ENCODE assay signal across 8 cellular contexts in genomic region chr10:8061274-8062211, GRCh38. TPM values are rescaled to one million over a fixed set of nuclear protein-coding genes. Genes with fewer than 3 reads are reported as not detected.
A peak's percentile ranks its signal among the peaks of the same experiment; 100 is the strongest.
DNase-seq lines count a peak whose midpoint lies in the region; ATAC-seq and TF ChIP-seq lines count a peak whose summit lies in the region.

No MANE protein-coding gene starts in this region.

- peak overlapping the region; percentile 89 for H3K4me3 Mint-ChIP-seq in activated T-cell treated with anti-CD3 and anti-CD28 coated beads, Interleukin-2, amount 50 U/mL, for 24 hours

- no peak for ATAC-seq in Right ventricle myocardium inferior
- no peak for ATAC-seq in left ventricle myocardium superior
- peak; percentile 10 to 32 for ATAC-seq in lower lobe of right lung
- no peak for ATAC-seq in body of pancreas

- TF ChIP-seq CTCF in lower lobe of right lung (IDR thresholded peaks at IDR 0.05) (no peak), OCI-LY7 (conservative IDR thresholded peaks at IDR 0.05; ENCODE audit: low read length) (no peak), body of pancreas (IDR thresholded peaks at IDR 0.05) (no peak)

- POLR2A ChIA-PET in OCI-LY7 (lab: Charles Lee) = interaction anchor here (0.5 to 0.6 kb wide), 2 partner anchors 17 to 352 kb away, joined by 3 to 4 read pairs; no protein-coding TSS in a partner anchor

- H3K9me3 Mint-ChIP-seq in activated T-cell treated with anti-CD3 and anti-CD28 coated beads, Interleukin-2, amount 50 U/mL, for 24 hours = no peaks in the 10 kb centered on the region

- H3K27ac Mint-ChIP-seq in activated T-cell treated with anti-CD3 and anti-CD28 coated beads, Interleukin-2, amount 50 U/mL, for 24 hours = peak overlapping the region; percentile 93

- H3K27ac ChIP-seq in lower lobe of right lung = no peak overlapping the region
- H3K27ac ChIP-seq in urinary bladder (ENCODE audit: low read depth) = no peak overlapping the region
- H3K27ac ChIP-seq in OCI-LY7 (ENCODE audit: low read depth, low read length, poor library complexity, severe bottlenecking) = no peak overlapping the region
- H3K27ac ChIP-seq in body of pancreas = no peak overlapping the region

- peaks cover 100% of the 10 kb centered on the region for H3K36me3 Mint-ChIP-seq in activated T-cell treated with anti-CD3 and anti-CD28 coated beads, Interleukin-2, amount 50 U/mL, for 24 hours (ENCODE audit: low read depth)

- intact Hi-C loops in Right ventricle myocardium inferior (cut with DNase I) = no loop called here
- intact Hi-C loops in left ventricle myocardium superior (cut with micrococcal nuclease) = no loop called here
- intact Hi-C loops in lower lobe of right lung (cut with DNase I) = no loop called here
- intact Hi-C loops in OCI-LY7 (cut with micrococcal nuclease; ENCODE audit: unreplicated experiment) = no loop called here
- intact Hi-C loops in body of pancreas (cut with DNase I) = no loop called here

- H3K4me2 ChIP-seq in OCI-LY7 (ENCODE audit: low read length) = no peak overlapping the region

- no peak for TF ChIP-seq POLR2A in body of pancreas (IDR thresholded peaks at IDR 0.05)

- peaks cover 60% of the 10 kb centered on the region for H3K27me3 ChIP-seq in lower lobe of right lung (ENCODE audit: low read depth)
- peaks cover 0 to 18% of the 10 kb centered on the region in 2 donors for H3K27me3 ChIP-seq in body of pancreas

- CTCF ChIA-PET in OCI-LY7 (lab: Charles Lee; ENCODE audit: unreplicated experiment) = interaction anchor here (1.0 kb wide), 1 partner anchor 273 kb away, joined by 3 read pairs; the partner anchor contains the start of gene ATP5F1C

- WGBS in urinary bladder = 79% methylated on average over 17 of the region's 17 CpGs
- 73 to 75% methylated on average over 7 to 17 of the region's 17 CpGs for whole genome bisulfite sequencing in body of pancreas, 2 donors

- no peaks in the 10 kb centered on the region for H3K27me3 Mint-ChIP-seq in activated T-cell treated with anti-CD3 and anti-CD28 coated beads, Interleukin-2, amount 50 U/mL, for 24 hours

- H3K79me2 ChIP-seq in OCI-LY7 (ENCODE audit: insufficient read depth, low read depth, low read length) = no peaks in the 10 kb centered on the region

- H3K36me3 ChIP-seq in lower lobe of right lung (no peaks in the 10 kb centered on the region), urinary bladder (ENCODE audit: insufficient read depth) (no peaks in the 10 kb centered on the region), OCI-LY7 (ENCODE audit: insufficient read depth, low read length) (no peaks in the 10 kb centered on the region), body of pancreas (replicated peaks in 1 of 2; ENCODE audit: insufficient read depth in 1 of 2, low read depth in 2 of 2) (no peaks in the 10 kb centered on the region)

- H2AFZ ChIP-seq in OCI-LY7 (ENCODE audit: low read length) = no peak overlapping the region; the same call in 1 of the 2 replicates

- BruUV-seq in OCI-LY7 (replicated peaks; lab: Mats Ljungman, UMichigan) = no TSS peak

- H3K4me1 Mint-ChIP-seq in activated T-cell treated with anti-CD3 and anti-CD28 coated beads, Interleukin-2, amount 50 U/mL, for 24 hours (ENCODE audit: low read depth) = peaks cover 98% of the 10 kb centered on the region

- DNase-seq in Right ventricle myocardium inferior (ENCODE audit: missing footprints) (peak; percentile 35), left ventricle myocardium superior (no peak), lower lobe of right lung (no peak), OCI-LY7 (ENCODE audit: low spot score) (no peak), NOMO-1 (lab: John Stamatoyannopoulos, UW; ENCODE audit: unreplicated experiment in 2 of 2) (no peak), body of pancreas (no peak)
- DNase-seq in activated T-cell treated with anti-CD3 and anti-CD28 coated beads, Interleukin-2, amount 50 U/mL, for 24 hours = peak; percentile 71

- H4K20me1 ChIP-seq in OCI-LY7 (ENCODE audit: insufficient read depth, low read length) = no peaks in the 10 kb centered on the region

- H3K9me2 ChIP-seq in OCI-LY7 (ENCODE audit: insufficient read depth, low read length) = no peaks in the 10 kb centered on the region

- peaks cover 61% of the 10 kb centered on the region for H3K4me1 ChIP-seq in lower lobe of right lung
- H3K4me1 ChIP-seq in urinary bladder (ENCODE audit: insufficient read depth) = no peaks in the 10 kb centered on the region
- peaks cover 21% of the 10 kb centered on the region for H3K4me1 ChIP-seq in OCI-LY7 (ENCODE audit: insufficient read depth, low read length, poor library complexity, severe bottlenecking)
- no peaks in the 10 kb centered on the region for H3K4me1 ChIP-seq in body of pancreas

- H3K9me3 ChIP-seq in lower lobe of right lung = no peaks in the 10 kb centered on the region
- no peaks in the 10 kb centered on the region for H3K9me3 ChIP-seq in OCI-LY7 (ENCODE audit: low read length)
- H3K9me3 ChIP-seq in body of pancreas = no peaks in the 10 kb centered on the region

- H3K4me3 ChIP-seq in lower lobe of right lung (no peak overlapping the region), urinary bladder (ENCODE audit: low read depth, low read length) (peak overlapping the region; percentile 4), OCI-LY7 (ENCODE audit: low read depth, low read length, poor library complexity, severe bottlenecking) (no peak overlapping the region), body of pancreas (no peak overlapping the region)

RNA-seq across cellular contexts. Expression of gene GATA3, which starts 7.1 kb away (rescaled TPM):
- 1.3 TPM for total RNA-seq in Right ventricle myocardium inferior
- 1.1 TPM for total RNA-seq in left ventricle myocardium superior
- 4.6 TPM for total RNA-seq in lower lobe of right lung
- total RNA-seq in urinary bladder = 10.6 TPM
- polyA plus RNA-seq in urinary bladder = 17.9 TPM
- not detected in 2 replicates for total RNA-seq in OCI-LY7 (2014; rRNA removed; shearing (Covaris generic))
- total RNA-seq in OCI-LY7 (2022) = not detected in 2 replicates
- under 1 TPM; 0.26 to 0.66 TPM for total RNA-seq in body of pancreas

Comparison
In these comparisons a context has a peak if more than half of its experiments do, and no peak if none do; other contexts are left out.
1. DNase-seq: peak in Right ventricle myocardium inferior (single experiment) and activated T-cell treated with anti-CD3 and anti-CD28 coated beads, Interleukin-2, amount 50 U/mL, for 24 hours (single experiment); none in left ventricle myocardium superior (single experiment), lower lobe of right lung (single experiment), OCI-LY7 (single experiment), NOMO-1 (0 of 2) and body of pancreas (0 of 4).
2. ATAC-seq: peak in lower lobe of right lung (2 of 2); none in Right ventricle myocardium inferior (single experiment), left ventricle myocardium superior (single experiment) and body of pancreas (single experiment).